In genomic region chr19:28394705-28395104, GRCh38 we compare ENCODE assay signal across 20 cellular contexts.
DNase-seq lines count a peak whose midpoint lies in the region; ATAC-seq and TF ChIP-seq lines count a peak whose summit lies in the region.
"Had no signal": no experiment of that assay in that cellular context is flagged by ENCODE, and none has a peak within 500 bp of the region (broad histone marks: within the 10 kb centered on the region; RNA-seq: fewer than 3 reads in every experiment).

No MANE protein-coding gene starts in this region.

- CTCF ChIA-PET in OCI-LY7 (lab: Charles Lee; ENCODE audit: unreplicated experiment), result no interaction called here
- CTCF ChIA-PET in naive thymus-derived CD4-positive, alpha-beta T cell (lab: Charles Lee), result no interaction called here

- H3K4me2 ChIP-seq in H9 (ENCODE audit: insufficient read depth, insufficient read length, low read length), result no peak overlapping the region
- peak overlapping the region; percentile 58 for H3K4me2 ChIP-seq in OCI-LY7 (ENCODE audit: low read length)
- H3K4me2 ChIP-seq: PC-9, smooth muscle cell had no signal

- no peak overlapping the region for H2BK20ac ChIP-seq in H9 (ENCODE audit: low read depth, low read length, poor library complexity, severe bottlenecking)

- H3K79me2 ChIP-seq in H9 (ENCODE audit: insufficient read depth, low read length), result no peaks in the 10 kb centered on the region
- no peaks in the 10 kb centered on the region for H3K79me2 ChIP-seq in OCI-LY7 (ENCODE audit: insufficient read depth, low read depth, low read length)

- H3K36me3 Mint-ChIP-seq in H9 (ENCODE audit: insufficient read depth in 1 of 3, low read depth in 3 of 3), result peaks cover 0 to 2% (median 0%) of the 10 kb centered on the region in 3 experiments; a peak in 3 of 7 replicates
- H3K36me3 Mint-ChIP-seq in naive thymus-derived CD4-positive, alpha-beta T cell, result peaks cover 0 to 15% (median 0%) of the 10 kb centered on the region in 5 donors

- H2BK12ac ChIP-seq in H9 (ENCODE audit: insufficient read length, low read depth, low read length), result no peak overlapping the region

- H3K9me3 ChIP-seq in H9 (ENCODE audit: control insufficient read depth, low read depth, low read length), result no peaks in the 10 kb centered on the region
- no peaks in the 10 kb centered on the region for H3K9me3 ChIP-seq in OCI-LY7 (ENCODE audit: low read length)
- H3K9me3 ChIP-seq in naive thymus-derived CD4-positive, alpha-beta T cell (ENCODE audit: control insufficient read depth in 2 of 3, low read length in 3 of 3), result no peaks in the 10 kb centered on the region

- no peak overlapping the region for H4K8ac ChIP-seq in H9 (replicated peaks; ENCODE audit: insufficient read length, low read depth, low read length)

- no peak overlapping the region for H4K5ac ChIP-seq in H9 (ENCODE audit: insufficient read length, low read depth, low read length)

- H3K79me1 ChIP-seq in H9 (ENCODE audit: insufficient read depth, low read depth, low read length, poor library complexity, severe bottlenecking), result no peaks in the 10 kb centered on the region

- TF ChIP-seq CTCF in H9 (conservative IDR thresholded peaks at IDR 0.05) (no peak), OCI-LY7 (conservative IDR thresholded peaks at IDR 0.05; ENCODE audit: low read length) (no peak)

- no peak overlapping the region for H2BK15ac ChIP-seq in H9 (ENCODE audit: low read depth, low read length)

- BruUV-seq in OCI-LY7 (replicated peaks; lab: Mats Ljungman, UMichigan), result no TSS peak

- no CpG with 5 or more reads among the region's 4 CpGs for WGBS in H9 (ENCODE audit: extremely low coverage, insufficient read length, low lambda C conversion rate)

- DNase-seq in NCI-H345 (lab: John Stamatoyannopoulos, UW) (peak; percentile 20), NCI-H345 treated with DMSO at 0.1 percent for 48 hours (lab: John Stamatoyannopoulos, UW; ENCODE audit: unreplicated experiment) (no peak), H9 (no peak), OCI-LY7 (ENCODE audit: low spot score) (peak; percentile 51), NCI-H1048 (lab: John Stamatoyannopoulos, UW) (no peak), iPS-NIHi7 (ENCODE audit: extremely low spot score) (no peak)
- no peak for DNase-seq in naive thymus-derived CD4-positive, alpha-beta T cell
- DNase-seq: activated CD4-positive, alpha-beta T cell treated with anti-CD3 and anti-CD28 coated beads, Interleukin-2, amount 50 U/mL, for 4 hours; activated T-cell treated with anti-CD3 and anti-CD28 coated beads, Interleukin-2, amount 50 U/mL, for 4 hours; central memory CD4-positive, alpha-beta T cell; effector CD4-positive, alpha-beta T cell; HCEC 1CT; naive thymus-derived CD8-positive, alpha-beta T cell; NCI-H187 treated with DMSO at 0.1 percent for 48 hours; NCI-H524 treated with DMSO at 0.1 percent for 48 hours; PC-9; trophoblast cell had no signal

- H3K27ac ChIP-seq in H9 (ENCODE audit: insufficient read length, low read depth, low read length) (no peak overlapping the region), OCI-LY7 (ENCODE audit: low read depth, low read length, poor library complexity, severe bottlenecking) (peak overlapping the region; percentile 70)
- H3K27ac ChIP-seq in naive thymus-derived CD4-positive, alpha-beta T cell (ENCODE audit: low read depth, low read length), result no peak overlapping the region
- H3K27ac ChIP-seq: C4-2B, PC-9 had no signal

- peak overlapping the region; percentile 58; the same call in 1 of the 2 replicates for H3K14ac ChIP-seq in H9 (ENCODE audit: insufficient read depth, low read length)

- H4K20me1 ChIP-seq in H9 (ENCODE audit: control insufficient read depth, insufficient read depth, insufficient read length) (no peaks in the 10 kb centered on the region), OCI-LY7 (ENCODE audit: insufficient read depth, low read length) (no peaks in the 10 kb centered on the region)

- H3K9me2 ChIP-seq in OCI-LY7 (ENCODE audit: insufficient read depth, low read length), result no peaks in the 10 kb centered on the region

- no peak overlapping the region for H2BK120ac ChIP-seq in H9 (ENCODE audit: low read depth, low read length, poor library complexity, severe bottlenecking)

- H2AFZ ChIP-seq in H9 (ENCODE audit: low read length) (no peak overlapping the region), OCI-LY7 (ENCODE audit: low read length) (peak overlapping the region; percentile 44; the same call in 1 of the 2 replicates)
- H2AFZ ChIP-seq: PC-9 had no signal

- H4K91ac ChIP-seq in H9 (ENCODE audit: insufficient read length, low read depth, low read length), result no peak overlapping the region

- no peak overlapping the region for H3K56ac ChIP-seq in H9 (ENCODE audit: insufficient read length, low read depth, low read length)

- H3K23me2 ChIP-seq in H9 (ENCODE audit: insufficient read length, low read depth, low read length, poor library complexity, severe bottlenecking), result no peaks in the 10 kb centered on the region

- no peak for ATAC-seq in naive thymus-derived CD4-positive, alpha-beta T cell
- no peak for ATAC-seq in GM21825 (IDR thresholded peaks at IDR 0.05; ENCODE audit: unreplicated experiment)
- ATAC-seq: activated T-cell treated with anti-CD3 and anti-CD28 coated beads, Interleukin-2, amount 50 U/mL, for 4 hours; naive thymus-derived CD8-positive, alpha-beta T cell had no signal

- no peaks in the 10 kb centered on the region for H3K36me3 ChIP-seq in OCI-LY7 (ENCODE audit: insufficient read depth, low read length)
- no peaks in the 10 kb centered on the region for H3K36me3 ChIP-seq in naive thymus-derived CD4-positive, alpha-beta T cell (ENCODE audit: control insufficient read depth in 2 of 3, insufficient read depth in 3 of 3, low read length in 3 of 3)

- H3K9me3 Mint-ChIP-seq in H9, result peaks cover 0 to 6% of the 10 kb centered on the region in 2 experiments; a peak in 2 of 5 replicates
- H3K9me3 Mint-ChIP-seq in naive thymus-derived CD4-positive, alpha-beta T cell, result peaks cover 0 to 20% (median 7%) of the 10 kb centered on the region in 11 donors

- peaks cover 27 to 42% of the 10 kb centered on the region in 2 experiments for H3K4me1 Mint-ChIP-seq in H9
- H3K4me1 Mint-ChIP-seq in naive thymus-derived CD4-positive, alpha-beta T cell, result peaks cover 6 to 52% (median 9%) of the 10 kb centered on the region in 7 donors

- intact Hi-C loops in OCI-LY7 (cut with micrococcal nuclease; ENCODE audit: unreplicated experiment), result loop anchor here (1.0 kb wide), 1 partner anchor 35 kb away; no protein-coding TSS in a partner anchor
- intact Hi-C loops in naive thymus-derived CD4-positive, alpha-beta T cell (cut with micrococcal nuclease), result loop anchor here in 1 of 2 donors (5.0 kb wide), 1 partner anchor 238 kb away; no protein-coding TSS in a partner anchor

- peak overlapping the region; percentile 52 to 79 (median 71); a peak in 5 of 7 replicates for H3K27ac Mint-ChIP-seq in H9
- peak overlapping the region in 5 of 9 donors; percentile 24 to 89 (median 67) for H3K27ac Mint-ChIP-seq in naive thymus-derived CD4-positive, alpha-beta T cell

- H3K4me3 ChIP-seq in OCI-LY7 (ENCODE audit: low read depth, low read length, poor library complexity, severe bottlenecking), result no peak overlapping the region
- no peak overlapping the region for H3K4me3 ChIP-seq in naive thymus-derived CD4-positive, alpha-beta T cell (ENCODE audit: low read length)
- H3K4me3 ChIP-seq: PC-9, smooth muscle cell had no signal

- no peak overlapping the region for H3K23ac ChIP-seq in H9 (ENCODE audit: insufficient read length, low read depth, low read length)

- H3K4me3 Mint-ChIP-seq in H9, result no peak overlapping the region
- H3K4me3 Mint-ChIP-seq in naive thymus-derived CD4-positive, alpha-beta T cell, result peak overlapping the region in 1 of 10 donors; percentile 49

- no peak overlapping the region for H3K9ac ChIP-seq in H9 (ENCODE audit: extremely low read depth, insufficient read length, low read length)

- H3K27me3 ChIP-seq in H9 (ENCODE audit: insufficient read depth, low read length), result no peaks in the 10 kb centered on the region
- H3K27me3 ChIP-seq in naive thymus-derived CD4-positive, alpha-beta T cell (ENCODE audit: control insufficient read depth in 2 of 2, insufficient read depth in 2 of 2, low read length in 2 of 2), result no peaks in the 10 kb centered on the region

- peak overlapping the region; percentile 50 for H3K18ac ChIP-seq in H9 (ENCODE audit: insufficient read length, low read depth, low read length)

- H3K27me3 Mint-ChIP-seq in H9 (ENCODE audit: low read depth), result no peaks in the 10 kb centered on the region; the same call in 1 of the 2 replicates
- peaks cover 0 to 4% (median 0%) of the 10 kb centered on the region in 5 donors for H3K27me3 Mint-ChIP-seq in naive thymus-derived CD4-positive, alpha-beta T cell

- H3T11ph ChIP-seq in H9 (ENCODE audit: low read length), result no peak overlapping the region

- POLR2A ChIA-PET in OCI-LY7 (lab: Charles Lee), result no interaction called here
- POLR2A ChIA-PET in naive thymus-derived CD4-positive, alpha-beta T cell (lab: Charles Lee), result no interaction called here

- H3K4ac ChIP-seq in H9 (ENCODE audit: low read depth, low read length), result no peak overlapping the region

- H3K4me1 ChIP-seq in H9 (ENCODE audit: insufficient read depth, low read length) (peaks cover 7% of the 10 kb centered on the region; the same call in 1 of the 2 replicates), OCI-LY7 (ENCODE audit: insufficient read depth, low read length, poor library complexity, severe bottlenecking) (peaks cover 23% of the 10 kb centered on the region)
- H3K4me1 ChIP-seq in naive thymus-derived CD4-positive, alpha-beta T cell (ENCODE audit: control insufficient read depth in 2 of 2, insufficient read depth in 2 of 2, low read length in 2 of 2), result no peaks in the 10 kb centered on the region

- no peak overlapping the region for H2AK5ac ChIP-seq in H9 (ENCODE audit: insufficient read length, low read length)

- H2BK5ac ChIP-seq in H9 (ENCODE audit: insufficient read length, low read length), result no peak overlapping the region

Comparison
In these comparisons a context has a peak if more than half of its experiments do, and no peak if none do; other contexts are left out.
1. DNase-seq: peak in NCI-H345 (single experiment) and OCI-LY7 (single experiment); none in NCI-H345 treated with DMSO at 0.1 percent for 48 hours (single experiment), H9 (single experiment), naive thymus-derived CD4-positive, alpha-beta T cell (0 of 9), NCI-H1048 (single experiment) and iPS-NIHi7 (single experiment).